In genomic region chr7:2114926-2115738, GRCh38 we compare ENCODE assay signal across 3 cellular contexts.
TF ChIP-seq lines count a peak whose summit lies in the region.

No MANE protein-coding gene starts in this region.

TF ChIP-seq in SK-N-SH, 30 proteins besides CTCF, POLR2A, EP300 and RAD21:
- TF ChIP-seq SMC3 (IDR thresholded peaks at IDR 0.05; ENCODE audit: low read depth, low read length) (no peak), RXRA (IDR thresholded peaks at IDR 0.05; ENCODE audit: borderline replicate concordance, low read depth) (no peak), TAF1 (IDR thresholded peaks at IDR 0.05; ENCODE audit: borderline replicate concordance, low read depth, low read length) (no peak), CHD2 (IDR thresholded peaks at IDR 0.05; ENCODE audit: low read length, partially characterized antibody) (no peak)
- TF ChIP-seq, protein P1, sequence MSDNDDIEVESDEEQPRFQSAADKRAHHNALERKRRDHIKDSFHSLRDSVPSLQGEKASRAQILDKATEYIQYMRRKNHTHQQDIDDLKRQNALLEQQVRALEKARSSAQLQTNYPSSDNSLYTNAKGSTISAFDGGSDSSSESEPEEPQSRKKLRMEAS (IDR thresholded peaks at IDR 0.05; ENCODE audit: low read depth) = no peak
- TF ChIP-seq, protein P2, sequence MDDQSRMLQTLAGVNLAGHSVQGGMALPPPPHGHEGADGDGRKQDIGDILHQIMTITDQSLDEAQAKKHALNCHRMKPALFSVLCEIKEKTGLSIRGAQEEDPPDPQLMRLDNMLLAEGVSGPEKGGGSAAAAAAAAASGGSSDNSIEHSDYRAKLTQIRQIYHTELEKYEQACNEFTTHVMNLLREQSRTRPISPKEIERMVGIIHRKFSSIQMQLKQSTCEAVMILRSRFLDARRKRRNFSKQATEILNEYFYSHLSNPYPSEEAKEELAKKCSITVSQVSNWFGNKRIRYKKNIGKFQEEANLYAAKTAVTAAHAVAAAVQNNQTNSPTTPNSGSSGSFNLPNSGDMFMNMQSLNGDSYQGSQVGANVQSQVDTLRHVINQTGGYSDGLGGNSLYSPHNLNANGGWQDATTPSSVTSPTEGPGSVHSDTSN (IDR thresholded peaks at IDR 0.05) = no peak

TF ChIP-seq in SK-N-SH treated with all-trans-retinoic acid at 6 μM for 48 hours, 23 proteins besides CTCF, POLR2A, EP300 and RAD21:
- TF ChIP-seq TCF4 (CRISPR knock-in tag; IDR thresholded peaks at IDR 0.05; ENCODE audit: borderline replicate concordance) (no peak), CSDC2 (CRISPR knock-in tag; IDR thresholded peaks at IDR 0.05) (no peak), ESRRG (CRISPR knock-in tag; IDR thresholded peaks at IDR 0.05) (no peak), ZFP30 (CRISPR knock-in tag; IDR thresholded peaks at IDR 0.05) (no peak), ISL1 (CRISPR knock-in tag; IDR thresholded peaks at IDR 0.05) (no peak), GLIS3 (CRISPR knock-in tag; IDR thresholded peaks at IDR 0.05) (no peak), SNAI2 (CRISPR knock-in tag; IDR thresholded peaks at IDR 0.05) (no peak), ZNF70 (CRISPR knock-in tag; IDR thresholded peaks at IDR 0.05) (no peak), ZNF8 (CRISPR knock-in tag; IDR thresholded peaks at IDR 0.05) (no peak), ZNF565 (CRISPR knock-in tag; conservative IDR thresholded peaks at IDR 0.05; ENCODE audit: low read depth) (no peak), PPARA (CRISPR knock-in tag; IDR thresholded peaks at IDR 0.05; ENCODE audit: borderline replicate concordance) (no peak), CREB5 (CRISPR knock-in tag; IDR thresholded peaks at IDR 0.05; ENCODE audit: low read depth) (no peak)

TF ChIP-seq in HCT116, 20 proteins besides CTCF, POLR2A, EP300 and RAD21:
- TF ChIP-seq SIN3A (IDR thresholded peaks at IDR 0.05; ENCODE audit: low read depth) = no peak
- TF ChIP-seq, protein P1 (IDR thresholded peaks at IDR 0.05) = no peak
- TF ChIP-seq, protein P3, sequence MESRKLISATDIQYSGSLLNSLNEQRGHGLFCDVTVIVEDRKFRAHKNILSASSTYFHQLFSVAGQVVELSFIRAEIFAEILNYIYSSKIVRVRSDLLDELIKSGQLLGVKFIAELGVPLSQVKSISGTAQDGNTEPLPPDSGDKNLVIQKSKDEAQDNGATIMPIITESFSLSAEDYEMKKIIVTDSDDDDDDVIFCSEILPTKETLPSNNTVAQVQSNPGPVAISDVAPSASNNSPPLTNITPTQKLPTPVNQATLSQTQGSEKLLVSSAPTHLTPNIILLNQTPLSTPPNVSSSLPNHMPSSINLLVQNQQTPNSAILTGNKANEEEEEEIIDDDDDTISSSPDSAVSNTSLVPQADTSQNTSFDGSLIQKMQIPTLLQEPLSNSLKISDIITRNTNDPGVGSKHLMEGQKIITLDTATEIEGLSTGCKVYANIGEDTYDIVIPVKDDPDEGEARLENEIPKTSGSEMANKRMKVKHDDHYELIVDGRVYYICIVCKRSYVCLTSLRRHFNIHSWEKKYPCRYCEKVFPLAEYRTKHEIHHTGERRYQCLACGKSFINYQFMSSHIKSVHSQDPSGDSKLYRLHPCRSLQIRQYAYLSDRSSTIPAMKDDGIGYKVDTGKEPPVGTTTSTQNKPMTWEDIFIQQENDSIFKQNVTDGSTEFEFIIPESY (IDR thresholded peaks at IDR 0.05; ENCODE audit: extremely low read depth, insufficient replicate concordance, low read length) = no peak
- TF ChIP-seq EZH2phosphoT487 (IDR thresholded peaks at IDR 0.05; ENCODE audit: borderline replicate concordance) = no peak
- TF ChIP-seq FOSL1 (IDR thresholded peaks at IDR 0.05; ENCODE audit: low read depth) = no peak
- no peak for TF ChIP-seq SP1 (IDR thresholded peaks at IDR 0.05; ENCODE audit: low read depth)
- no peak for TF ChIP-seq ELF1 (IDR thresholded peaks at IDR 0.05; ENCODE audit: borderline replicate concordance, low read depth)
- no peak for TF ChIP-seq ZNF274 (IDR thresholded peaks at IDR 0.05; ENCODE audit: low read depth, low read length)
